15 cellular contexts compared by ENCODE assay signal in the genomic region with DNA sequence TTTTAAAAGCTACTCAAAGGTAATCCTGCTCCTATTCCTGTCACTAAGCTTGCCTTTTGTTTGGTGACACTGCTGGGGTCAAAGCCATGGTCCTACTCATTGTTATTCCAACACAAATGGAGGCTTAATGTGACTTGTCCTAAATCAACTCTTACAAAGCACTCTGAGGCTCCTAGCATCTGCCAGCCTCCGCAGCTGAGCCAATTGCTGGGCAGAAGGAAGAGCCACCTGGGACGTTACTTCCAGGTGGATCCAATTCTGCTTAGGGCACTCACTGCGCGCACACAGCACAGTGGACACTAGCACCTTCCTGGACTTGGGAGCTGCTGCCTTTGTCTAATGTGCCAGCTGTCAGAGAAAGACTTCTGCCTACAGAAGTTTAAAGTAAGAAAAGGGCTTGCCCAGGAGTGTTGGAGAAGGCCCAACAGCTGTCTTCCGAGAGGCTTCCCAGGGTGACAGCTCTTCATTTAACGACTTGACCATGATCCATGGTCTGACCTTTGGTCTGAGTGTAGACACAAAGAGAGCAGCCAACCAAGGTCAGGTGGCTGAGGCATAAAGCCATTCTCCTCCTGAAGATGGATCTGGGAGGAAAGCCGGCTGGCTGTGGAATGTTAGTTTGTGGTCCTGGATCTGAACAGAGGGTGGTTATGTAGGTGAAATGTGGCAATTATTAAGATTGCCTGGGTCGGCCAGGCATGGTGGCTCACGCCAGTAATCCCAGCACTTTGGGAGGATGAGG.
"Had no signal": no experiment of that assay in that cellular context is flagged by ENCODE, and none has a peak within 500 bp of the region (broad histone marks: within the 10 kb centered on the region; RNA-seq: fewer than 3 reads in every experiment).

No MANE protein-coding gene starts in this region.

- H3K9me3 ChIP-seq: adrenal gland, mucosa of descending colon, stomach, thoracic aorta had no signal

- ATAC-seq: activated CD4-positive, CD25-positive, alpha-beta regulatory T cell treated with anti-CD3 and anti-CD28 coated beads, Interleukin-2, amount 50 U/mL, for 24 hours; esophagus mucosa; mucosa of descending colon had no signal

- H3K27me3 ChIP-seq: dorsolateral prefrontal cortex, stomach had no signal

- H3K27ac Mint-ChIP-seq: brain; nephron; T-helper 2 cell treated with Interferon-gamma antibody and Interleukin-4, amounts not matched to agents 5 μg/mL and 100 μg/mL, for 36 hours had no signal

- H3K36me3 ChIP-seq: adrenal gland, stomach, thoracic aorta had no signal

- H3K4me1 ChIP-seq: adrenal gland, stomach had no signal

- DNase-seq: activated CD4-positive, alpha-beta T cell treated with anti-CD3 and anti-CD28 coated beads, Interleukin-2, amount 50 U/mL, for 4 hours; activated naive CD4-positive, alpha-beta T cell treated with anti-CD3 and anti-CD28 coated beads, Interleukin-2, amount 50 U/mL, for 16 hours; activated T-cell treated with anti-CD3 and anti-CD28 coated beads, Interleukin-2, amount 50 U/mL, for 1 hour; adrenal gland; glutamatergic neuron; mucosa of descending colon; small intestine; stomach had no signal

- H3K36me3 Mint-ChIP-seq: brain had no signal

- H3K4me3 ChIP-seq: adrenal gland, dorsolateral prefrontal cortex, mucosa of descending colon, stomach, thoracic aorta had no signal

- H3K4me3 Mint-ChIP-seq: brain; nephron; T-helper 2 cell treated with Interferon-gamma antibody and Interleukin-4, amounts not matched to agents 5 μg/mL and 100 μg/mL, for 36 hours had no signal

- H3K27ac ChIP-seq: adrenal gland, dorsolateral prefrontal cortex, stomach, thoracic aorta had no signal

- H3K9me3 Mint-ChIP-seq: nephron; T-helper 2 cell treated with Interferon-gamma antibody and Interleukin-4, amounts not matched to agents 5 μg/mL and 100 μg/mL, for 36 hours had no signal

- H3K4me1 Mint-ChIP-seq: nephron had no signal
